19 cellular contexts compared by ENCODE assay signal in the genomic region with DNA sequence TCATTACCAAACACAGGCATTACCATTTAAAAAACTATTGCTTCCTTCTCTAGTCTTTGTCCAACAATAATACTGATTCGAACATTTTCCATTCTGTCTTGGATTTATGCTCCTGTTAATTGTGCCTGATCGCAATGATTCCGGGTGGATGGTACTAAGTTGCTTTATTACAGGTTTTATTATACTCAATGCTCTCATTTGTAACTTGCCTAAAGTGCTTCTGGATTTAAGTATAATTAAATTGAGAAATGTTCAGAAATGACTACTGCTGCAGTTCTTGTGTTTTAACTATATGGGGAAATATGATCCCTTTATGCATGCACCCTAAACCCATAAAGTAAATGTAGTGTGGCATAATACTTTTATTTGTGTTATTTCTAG. TPM values are rescaled to one million over a fixed set of nuclear protein-coding genes. Genes with fewer than 3 reads are reported as not detected.
DNase-seq lines count a peak whose midpoint lies in the region; ATAC-seq, FAIRE-seq and TF ChIP-seq lines count a peak whose summit lies in the region.
"Had no signal": no experiment of that assay in that cellular context is flagged by ENCODE, and none has a peak within 500 bp of the region (broad histone marks: within the 10 kb centered on the region; RNA-seq: fewer than 3 reads in every experiment).

No MANE protein-coding gene starts in this region.

- TF ChIP-seq CTCF in A549 (IDR thresholded peaks at IDR 0.05), result no peak
- no peak for TF ChIP-seq CTCF in HL-60 (IDR thresholded peaks at IDR 0.05; ENCODE audit: insufficient read depth, low read length)
- no peak for TF ChIP-seq CTCF in hepatocyte (IDR thresholded peaks at IDR 0.05; ENCODE audit: poor library complexity)
- TF ChIP-seq CTCF in mucosa of descending colon (IDR thresholded peaks at IDR 0.05), result no peak
- no peak for TF ChIP-seq CTCF in CD14-positive monocyte (IDR thresholded peaks at IDR 0.05)

- H3K4me3 ChIP-seq in A549 (peak overlapping the region; percentile 52), HL-60 (replicated peaks; ENCODE audit: insufficient read depth, low read length) (no peak overlapping the region), SJSA1 (peak overlapping the region; percentile 96), hepatocyte (peak overlapping the region; percentile 5), mucosa of descending colon (no peak overlapping the region), H7 (ENCODE audit: insufficient read depth, low read depth, low read length) (no peak overlapping the region)
- H3K4me3 ChIP-seq: cardiac muscle cell, upper lobe of left lung had no signal

- peak overlapping the region; percentile 96 to 98 for H3K27ac ChIP-seq in A549
- peak overlapping the region; percentile 3 for H3K27ac ChIP-seq in HL-60 (replicated peaks)
- peak overlapping the region; percentile 97 for H3K27ac ChIP-seq in SJSA1
- peak overlapping the region; percentile 83 for H3K27ac ChIP-seq in hepatocyte
- H3K27ac ChIP-seq: cardiac muscle cell, upper lobe of left lung had no signal

- TF ChIP-seq RAD21 in A549 (conservative IDR thresholded peaks at IDR 0.05 in 1 of 2, IDR thresholded peaks at IDR 0.05 in 1 of 2), result no peak

- H3K4me1 Mint-ChIP-seq in CD14-positive monocyte, result peaks cover 30% of the 10 kb centered on the region

- peaks cover 69% of the 10 kb centered on the region for H3K79me2 ChIP-seq in hepatocyte

- POLR2A ChIA-PET in A549 (lab: Yijun Ruan, JAX), result no interaction called here

- H3K36me3 Mint-ChIP-seq in CD14-positive monocyte, result peaks cover 14 to 21% of the 10 kb centered on the region in 2 donors

- DNase-seq in A549 (ENCODE audit: low read depth in 1 of 2, low spot score in 1 of 2), result no peak
- no peak for DNase-seq in HL-60 (ENCODE audit: low read depth in 1 of 2, low spot score in 1 of 2)
- no peak for DNase-seq in SJSA1 (ENCODE audit: low read depth in 1 of 2, low spot score in 2 of 2)
- DNase-seq in hepatocyte (ENCODE audit: low spot score), result no peak
- no peak for DNase-seq in mucosa of descending colon
- DNase-seq in H7, result no peak
- no peak for DNase-seq in CD14-positive monocyte (ENCODE audit: low spot score)
- DNase-seq in NCI-H510A treated with DMSO at 0.1 percent for 48 hours (lab: John Stamatoyannopoulos, UW), result no peak
- DNase-seq: activated CD8-positive, alpha-beta T cell treated with anti-CD3 and anti-CD28 coated beads for 36 hours; activated naive CD8-positive, alpha-beta T cell treated with anti-CD3 and anti-CD28 coated beads, Interleukin-2, amount 50 U/mL, for 24 hours; CD8-positive, alpha-beta memory T cell; immature natural killer cell; MM.1S; NCI-H2029; stimulated activated naive CD8-positive, alpha-beta T cell treated with anti-CD3 and anti-CD28 coated beads, Interleukin-15, Interleukin-2, amounts not matched to agents 100 U/mL and 50 U/mL, for 24 hours; upper lobe of left lung had no signal

- peaks cover 24 to 74% (median 64%) of the 10 kb centered on the region in 7 donors for H3K9me3 Mint-ChIP-seq in CD14-positive monocyte

- ATAC-seq in A549 (no peak), mucosa of descending colon (no peak)
- ATAC-seq: activated CD8-positive, alpha-beta T cell treated with anti-CD3 and anti-CD28 coated beads for 36 hours; activated naive CD8-positive, alpha-beta T cell treated with anti-CD3 and anti-CD28 coated beads, Interleukin-2, amount 50 U/mL, for 24 hours; esophagus mucosa; stimulated activated naive CD8-positive, alpha-beta T cell treated with anti-CD3 and anti-CD28 coated beads, Interleukin-15, Interleukin-2, amounts not matched to agents 100 U/mL and 50 U/mL, for 24 hours had no signal

- H3K27ac Mint-ChIP-seq in CD14-positive monocyte, result no peak overlapping the region
- H3K27ac Mint-ChIP-seq: activated CD8-positive, alpha-beta T cell treated with anti-CD3 and anti-CD28 coated beads for 36 hours; activated naive CD8-positive, alpha-beta T cell treated with anti-CD3 and anti-CD28 coated beads, Interleukin-2, amount 50 U/mL, for 24 hours; activated T-helper 1 cell treated with anti-CD3 and anti-CD28 coated beads, Interleukin-12 subunit alpha, Interleukin-12 subunit beta, Interleukin-2, Interleukin-4 antibody, amounts not matched to agents 30 ng/mL and 10 ng/mL and 1 ng/mL, durations not matched to agents 14 hours and 24 hours and 36 hours; immature natural killer cell had no signal

- WGBS in A549 (ENCODE audit: missing lambda C conversion rate), result 17% methylated on average over 3 of the region's 3 CpGs
- 35% methylated on average over 3 of the region's 3 CpGs for WGBS in hepatocyte (ENCODE audit: low lambda C conversion rate, missing lambda C conversion rate)

- H2AFZ ChIP-seq in hepatocyte, result no peak overlapping the region

- H3K4me1 ChIP-seq in A549 (peaks cover 29% of the 10 kb centered on the region), SJSA1 (replicated peaks) (peaks cover 59% of the 10 kb centered on the region), hepatocyte (ENCODE audit: insufficient read depth) (peaks cover 9% of the 10 kb centered on the region), mucosa of descending colon (ENCODE audit: low read depth) (peaks cover under 1% of the 10 kb centered on the region)

- H3K36me3 ChIP-seq in SJSA1 (peaks cover 92% of the 10 kb centered on the region), hepatocyte (replicated peaks; ENCODE audit: insufficient read depth, low read depth) (no peaks in the 10 kb centered on the region), mucosa of descending colon (ENCODE audit: low read depth) (no peaks in the 10 kb centered on the region), H7 (replicated peaks; ENCODE audit: control insufficient read depth, insufficient read depth, low read length) (no peaks in the 10 kb centered on the region)
- H3K36me3 ChIP-seq: cardiac muscle cell, upper lobe of left lung had no signal

- H3K9me3 ChIP-seq in A549 (no peaks in the 10 kb centered on the region), SJSA1 (replicated peaks) (no peaks in the 10 kb centered on the region), hepatocyte (ENCODE audit: low read depth) (no peaks in the 10 kb centered on the region), mucosa of descending colon (peaks cover 4% of the 10 kb centered on the region)

- no peak for FAIRE-seq in A549 (lab: Jason Lieb, UNC)

- CTCF ChIA-PET in A549 (lab: Yijun Ruan, JAX), result no interaction called here

- no peak for TF ChIP-seq POLR2A in A549 (IDR thresholded peaks at IDR 0.05; ENCODE audit: low read length)

- intact Hi-C loops in mucosa of descending colon (cut with DNase I, micrococcal nuclease) (no loop called here), CD14-positive monocyte (cut with micrococcal nuclease) (no loop called here)

- no peak for TF ChIP-seq EP300 in A549 (IDR thresholded peaks at IDR 0.05)

- H4K20me1 ChIP-seq in hepatocyte (ENCODE audit: insufficient read depth, poor library complexity, severe bottlenecking), result peaks cover 3% of the 10 kb centered on the region

- H3K27me3 ChIP-seq in HL-60 (ENCODE audit: insufficient read depth, poor library complexity, severe bottlenecking), result peaks cover 3% of the 10 kb centered on the region
- no peaks in the 10 kb centered on the region for H3K27me3 ChIP-seq in SJSA1 (replicated peaks)
- peaks cover 72% of the 10 kb centered on the region for H3K27me3 ChIP-seq in hepatocyte
- peaks cover 83% of the 10 kb centered on the region for H3K27me3 ChIP-seq in H7 (ENCODE audit: control insufficient read depth, insufficient read depth, low read length)

- H3K9me2 ChIP-seq in hepatocyte (replicated peaks; ENCODE audit: insufficient read depth), result no peaks in the 10 kb centered on the region

- H3K27me3 Mint-ChIP-seq in CD14-positive monocyte (ENCODE audit: low read depth in 3 of 3), result peaks cover 88 to 99% (median 96%) of the 10 kb centered on the region in 3 donors

- peak overlapping the region in 1 of 2 donors; percentile 77 for H3K4me3 Mint-ChIP-seq in CD14-positive monocyte
- H3K4me3 Mint-ChIP-seq: activated CD8-positive, alpha-beta T cell treated with anti-CD3 and anti-CD28 coated beads for 36 hours; activated naive CD8-positive, alpha-beta T cell treated with anti-CD3 and anti-CD28 coated beads, Interleukin-2, amount 50 U/mL, for 24 hours; activated T-helper 1 cell treated with anti-CD3 and anti-CD28 coated beads, Interleukin-12 subunit alpha, Interleukin-12 subunit beta, Interleukin-2, Interleukin-4 antibody, amounts not matched to agents 30 ng/mL and 10 ng/mL and 1 ng/mL, durations not matched to agents 14 hours and 24 hours and 36 hours; immature natural killer cell had no signal

- peak overlapping the region; percentile 88 for H3K4me2 ChIP-seq in A549
- H3K4me2 ChIP-seq in hepatocyte, result peak overlapping the region; percentile 82

TF ChIP-seq in A549, 52 proteins besides CTCF, POLR2A, EP300 and RAD21:
- no peak for TF ChIP-seq KDM1A (IDR thresholded peaks at IDR 0.05; ENCODE audit: low read depth)
- TF ChIP-seq CHD2 (IDR thresholded peaks at IDR 0.05; ENCODE audit: low read length, partially characterized antibody), result no peak
- no peak for TF ChIP-seq JUN (IDR thresholded peaks at IDR 0.05)
- TF ChIP-seq CEBPB (IDR thresholded peaks at IDR 0.05), result peak in 1 of 2 experiments; percentile 47; a peak in 1 of 4 replicates
- no peak for TF ChIP-seq RCOR1 (IDR thresholded peaks at IDR 0.05; ENCODE audit: low read depth, low read length)
- TF ChIP-seq HOXB13 (CRISPR knock-in tag; IDR thresholded peaks at IDR 0.05; ENCODE audit: low read depth), result no peak
- no peak for TF ChIP-seq PHF8 (IDR thresholded peaks at IDR 0.05; ENCODE audit: borderline replicate concordance, low read depth)

RNA-seq across cellular contexts. Expression of a gene that starts 7.2 kb away (rescaled TPM):
- 10.8 and 13.1 TPM in 2 replicates for polyA plus RNA-seq in A549 (2011; rRNA removed)
- 17.4 and 22.2 TPM in 2 replicates for polyA plus RNA-seq in A549 (2012; cell fraction: cytosol; rRNA removed)
- polyA plus RNA-seq in A549 (2012; cell fraction: nucleus; rRNA removed), result 21.1 and 32.8 TPM in 2 replicates
- 26.0 to 31.4 TPM (median 26.9 TPM) in 3 replicates for polyA plus RNA-seq in A549 (2017; fragmentation: RNase III; extraction: RNeasy Plus Mini Kit Qiagen cat#74134 plus additional on column Dnase treatment)
- polyA minus RNA-seq in A549 (2011; rRNA and poly(A)+ RNA removed), result 8.5 and 10.3 TPM in 2 replicates
- total RNA-seq in SJSA1 (2014; rRNA removed; shearing (Covaris generic)), result 5.8 and 10.2 TPM in 2 replicates
- total RNA-seq in hepatocyte, result 6.2 TPM in 2 replicates
- polyA plus RNA-seq in hepatocyte, result 14.9 and 17.5 TPM in 2 replicates
- total RNA-seq in mucosa of descending colon, result under 1 TPM; 0.09 to 0.98 (median 0.53) TPM
- not detected in 2 replicates for total RNA-seq in H7 (2014; rRNA removed; shearing (Covaris generic))
- not detected for polyA plus RNA-seq in CD14-positive monocyte
- total RNA-seq: activated CD8-positive, alpha-beta T cell treated with anti-CD3 and anti-CD28 coated beads for 36 hours; activated T-helper 1 cell treated with anti-CD3 and anti-CD28 coated beads, Interleukin-12 subunit alpha, Interleukin-12 subunit beta, Interleukin-2, Interleukin-4 antibody, amounts not matched to agents 30 ng/mL and 10 ng/mL and 1 ng/mL, durations not matched to agents 14 hours and 24 hours and 36 hours; cardiac muscle cell; CD8-positive, alpha-beta memory T cell had no signal
- polyA plus RNA-seq: CD8-positive, alpha-beta memory T cell; immature natural killer cell had no signal

Comparison
In these comparisons a context has a peak if more than half of its experiments do, and no peak if none do; other contexts are left out.
1. H3K27ac ChIP-seq: peak in every context shown above with its lines; median percentile 97 in A549; 97 in SJSA1; 83 in hepatocyte; 3 in HL-60.
2. H3K4me3 ChIP-seq: peak in A549 (single experiment), SJSA1 (single experiment) and hepatocyte (single experiment); none in HL-60 (single experiment), mucosa of descending colon (single experiment) and H7 (single experiment).